Comparison of ENCODE assay signal across 1 cellular context in the genomic region with DNA sequence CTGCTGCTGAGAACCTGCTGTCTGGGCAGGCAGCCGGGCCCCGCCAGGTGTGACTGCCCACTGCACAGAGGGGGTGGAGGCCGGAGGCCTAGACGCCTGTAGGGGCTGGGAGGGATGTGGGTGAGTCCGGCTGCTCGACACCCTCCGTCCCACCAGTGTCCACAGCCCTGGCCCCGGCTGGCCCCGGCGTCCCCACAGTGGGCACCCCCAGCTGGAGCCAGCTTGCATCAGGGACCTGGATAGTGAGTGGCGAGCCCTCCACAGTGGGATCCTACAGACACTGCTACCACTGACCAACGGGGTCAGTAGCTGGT.
TF ChIP-seq lines count a peak whose summit lies in the region.

No MANE protein-coding gene starts in this region.

TF ChIP-seq in HepG2, 621 proteins besides CTCF, POLR2A, EP300 and RAD21:
- TF ChIP-seq ZNF589 (CRISPR knock-in tag; conservative IDR thresholded peaks at IDR 0.05) (no peak), MTF2 (CRISPR knock-in tag; IDR thresholded peaks at IDR 0.05; ENCODE audit: borderline replicate concordance) (no peak), ZNF44 (CRISPR knock-in tag; IDR thresholded peaks at IDR 0.05) (no peak), MTA3 (CRISPR knock-in tag; IDR thresholded peaks at IDR 0.05) (no peak), JARID2 (CRISPR knock-in tag; IDR thresholded peaks at IDR 0.05; ENCODE audit: insufficient replicate concordance) (no peak), ZNF232 (CRISPR knock-in tag; IDR thresholded peaks at IDR 0.05; ENCODE audit: borderline replicate concordance) (no peak), ZNF350 (CRISPR knock-in tag; IDR thresholded peaks at IDR 0.05; ENCODE audit: borderline replicate concordance, low read depth) (no peak), TFE3 (CRISPR knock-in tag; IDR thresholded peaks at IDR 0.05) (no peak), EEA1 (CRISPR knock-in tag; IDR thresholded peaks at IDR 0.05; ENCODE audit: borderline replicate concordance) (no peak), SMAD9 (CRISPR knock-in tag; IDR thresholded peaks at IDR 0.05) (no peak), ZNF362 (CRISPR knock-in tag; IDR thresholded peaks at IDR 0.05; ENCODE audit: borderline replicate concordance) (no peak), ZNF17 (CRISPR knock-in tag; IDR thresholded peaks at IDR 0.05) (no peak)
- TF ChIP-seq, protein P1, sequence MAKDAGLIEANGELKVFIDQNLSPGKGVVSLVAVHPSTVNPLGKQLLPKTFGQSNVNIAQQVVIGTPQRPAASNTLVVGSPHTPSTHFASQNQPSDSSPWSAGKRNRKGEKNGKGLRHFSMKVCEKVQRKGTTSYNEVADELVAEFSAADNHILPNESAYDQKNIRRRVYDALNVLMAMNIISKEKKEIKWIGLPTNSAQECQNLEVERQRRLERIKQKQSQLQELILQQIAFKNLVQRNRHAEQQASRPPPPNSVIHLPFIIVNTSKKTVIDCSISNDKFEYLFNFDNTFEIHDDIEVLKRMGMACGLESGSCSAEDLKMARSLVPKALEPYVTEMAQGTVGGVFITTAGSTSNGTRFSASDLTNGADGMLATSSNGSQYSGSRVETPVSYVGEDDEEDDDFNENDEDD (CRISPR knock-in tag; IDR thresholded peaks at IDR 0.05; ENCODE audit: borderline replicate concordance) = no peak
